ENCODE assay signal across 10 cellular contexts in genomic region chr12:57118711-57119271, GRCh38. TPM values are rescaled to one million over a fixed set of nuclear protein-coding genes. Genes with fewer than 3 reads are reported as not detected.
DNase-seq lines count a peak whose midpoint lies in the region; ATAC-seq, FAIRE-seq and TF ChIP-seq lines count a peak whose summit lies in the region.
"Had no signal": no experiment of that assay in that cellular context is flagged by ENCODE, and none has a peak within 500 bp of the region (broad histone marks: within the 10 kb centered on the region; RNA-seq: fewer than 3 reads in every experiment).

No MANE protein-coding gene starts in this region.

- peak overlapping the region; percentile 52 for H3K27ac ChIP-seq in GM23248
- H3K27ac ChIP-seq in pancreas = no peak overlapping the region
- H3K27ac ChIP-seq: suprapubic skin had no signal

- H3K4me1 Mint-ChIP-seq in immature natural killer cell = no peaks in the 10 kb centered on the region

- H3K9me3 Mint-ChIP-seq in immature natural killer cell = no peaks in the 10 kb centered on the region

- H3K27ac Mint-ChIP-seq in immature natural killer cell = no peak overlapping the region

- no peak for FAIRE-seq in pancreas (lab: Jason Lieb, UNC)

- H3K36me3 ChIP-seq in GM23248 (ENCODE audit: low read depth) (no peaks in the 10 kb centered on the region), pancreas (no peaks in the 10 kb centered on the region)
- H3K36me3 ChIP-seq: suprapubic skin had no signal

- 47 to 67% methylated on average over 1 of the region's 1 CpG for WGBS in GM23248 (ENCODE audit: low coverage in 1 of 2, low lambda C conversion rate in 2 of 2, missing lambda C conversion rate in 2 of 2), 2 experiments
- 77 to 87% methylated on average over 1 of the region's 1 CpG for WGBS in pancreas, 2 donors

- H4K20me1 ChIP-seq in GM23248 (ENCODE audit: insufficient read depth) = no peaks in the 10 kb centered on the region

- no peaks in the 10 kb centered on the region for H3K79me2 ChIP-seq in GM23248 (ENCODE audit: insufficient read depth)

- no peak overlapping the region for H3K4me2 ChIP-seq in GM23248 (ENCODE audit: unreplicated experiment)

- H3K9ac ChIP-seq in GM23248 = no peak overlapping the region

- no peak for TF ChIP-seq CTCF in pancreas (IDR thresholded peaks at IDR 0.05)

- no peak overlapping the region for H3K4me3 Mint-ChIP-seq in immature natural killer cell

- H3K9me3 ChIP-seq in GM23248 (ENCODE audit: low read depth) = no peaks in the 10 kb centered on the region
- H3K9me3 ChIP-seq in pancreas = no peaks in the 10 kb centered on the region
- H3K9me3 ChIP-seq: suprapubic skin had no signal

- H3K27me3 Mint-ChIP-seq in immature natural killer cell (ENCODE audit: low read depth in 3 of 3) = peaks cover 0 to 6% (median 5%) of the 10 kb centered on the region in 3 donors

- no peak overlapping the region for H3K4me3 ChIP-seq in GM23248
- H3K4me3 ChIP-seq in pancreas = no peak overlapping the region
- H3K4me3 ChIP-seq: suprapubic skin had no signal

- peak overlapping the region; percentile 57 for H2AFZ ChIP-seq in GM23248

- peaks cover 0 to 2% (median 0%) of the 10 kb centered on the region in 3 donors for H3K36me3 Mint-ChIP-seq in immature natural killer cell

- ATAC-seq in pancreas (peak in 3 of 4 donors; percentile 34 to 80 (median 77)), HG03439 (IDR thresholded peaks at IDR 0.05; ENCODE audit: unreplicated experiment) (no peak)

- DNase-seq in GM23248 (peak; percentile 64), NCI-H460 (ENCODE audit: extremely low read depth, low read depth) (peak; percentile 15), dermis blood vessel endothelial cell (peak; percentile 16), pancreas (no peak), immature natural killer cell (no peak), NCI-H510A (lab: John Stamatoyannopoulos, UW) (no peak)
- DNase-seq: SHP77 had no signal

- H3K9me2 ChIP-seq in GM23248 (ENCODE audit: insufficient read depth) = no peaks in the 10 kb centered on the region

- peaks cover 16% of the 10 kb centered on the region for H3F3A ChIP-seq in GM23248 (ENCODE audit: insufficient read depth)

- intact Hi-C loops in pancreas (cut with DNase I) = no loop called here

- H3K27me3 ChIP-seq in GM23248 (replicated peaks; ENCODE audit: insufficient read depth) = no peaks in the 10 kb centered on the region
- H3K27me3 ChIP-seq in pancreas = no peaks in the 10 kb centered on the region
- H3K27me3 ChIP-seq: suprapubic skin had no signal

- in situ Hi-C loops in GM23248 (cut with MboI) = no loop called here

- H3K4me1 ChIP-seq in GM23248 (ENCODE audit: insufficient read depth) (peaks cover 16% of the 10 kb centered on the region), pancreas (no peaks in the 10 kb centered on the region)

RNA-seq across cellular contexts. Expression of gene STAT6, which starts 7.6 kb away (rescaled TPM):
- total RNA-seq in GM23248 (2014; rRNA removed; shearing (Covaris generic)) = 95.1 and 103 TPM in 2 replicates
- polyA plus RNA-seq in GM23248 (2016; fragmentation: Nextera tagmentation; extraction: Ambion mirVana) (67.4 and 70.7 TPM in 2 replicates), pancreas (100 to 1,000 TPM; 137 to 141 TPM), immature natural killer cell (10 to 100 TPM; 71.1 to 94.0 (median 89.1) TPM)
- total RNA-seq in NCI-H460 (2014; rRNA removed; shearing (Covaris generic)) = 51.3 and 68.8 TPM in 2 replicates
- 172 and 185 TPM in 2 replicates for polyA plus RNA-seq in NCI-H460 (2014; cell fraction: nucleus; rRNA removed)
- total RNA-seq in dermis blood vessel endothelial cell (39.6 and 40.5 TPM in 2 replicates), pancreas (100 to 1,000 TPM in 1 of 6 donors, 10 to 100 TPM in 5; 31.0 to 116 (median 51.9) TPM)

RNA-seq across cellular contexts. Expression of gene LRP1, which starts 9.5 kb away (rescaled TPM):
- total RNA-seq in GM23248 (2014; rRNA removed; shearing (Covaris generic)) = 257 and 296 TPM in 2 replicates
- 161 and 166 TPM in 2 replicates for polyA plus RNA-seq in GM23248 (2016; fragmentation: Nextera tagmentation; extraction: Ambion mirVana)
- 3.1 and 5.5 TPM in 2 replicates for total RNA-seq in NCI-H460 (2014; rRNA removed; shearing (Covaris generic))
- polyA plus RNA-seq in NCI-H460 (2014; cell fraction: nucleus; rRNA removed) = 1.3 and 3.4 TPM in 2 replicates
- total RNA-seq in dermis blood vessel endothelial cell = 1.7 and 3.2 TPM in 2 replicates
- 10 to 100 TPM; 19.2 to 89.4 (median 38.5) TPM for total RNA-seq in pancreas
- 10 to 100 TPM; 12.2 to 15.7 TPM for polyA plus RNA-seq in pancreas
- under 1 TPM in 2 of 3 donors, not detected in 1; 0.08 to 0.22 TPM for polyA plus RNA-seq in immature natural killer cell

RNA-seq across cellular contexts. Expression of gene LRP1-AS, which starts 28.6 kb away (rescaled TPM):
- not detected in 2 replicates for total RNA-seq in GM23248 (2014; rRNA removed; shearing (Covaris generic))
- polyA plus RNA-seq in GM23248 (2016; fragmentation: Nextera tagmentation; extraction: Ambion mirVana) (0.60 TPM in 1 of 2 replicates, not detected in the other), pancreas (not detected), immature natural killer cell (not detected)
- not detected in 2 replicates for total RNA-seq in NCI-H460 (2014; rRNA removed; shearing (Covaris generic))
- polyA plus RNA-seq in NCI-H460 (2014; cell fraction: nucleus; rRNA removed) = not detected in 2 replicates
- total RNA-seq in dermis blood vessel endothelial cell (not detected in 2 replicates), pancreas (not detected)
- total RNA-seq: kidney epithelial cell, suprapubic skin had no signal

RNA-seq across cellular contexts. Expression of gene NAB2, which starts 29.9 kb away (rescaled TPM):
- 88.7 and 107 TPM in 2 replicates for total RNA-seq in GM23248 (2014; rRNA removed; shearing (Covaris generic))
- polyA plus RNA-seq in GM23248 (2016; fragmentation: Nextera tagmentation; extraction: Ambion mirVana) = 21.6 and 22.8 TPM in 2 replicates
- total RNA-seq in NCI-H460 (2014; rRNA removed; shearing (Covaris generic)) = 16.3 and 19.6 TPM in 2 replicates
- polyA plus RNA-seq in NCI-H460 (2014; cell fraction: nucleus; rRNA removed) = 18.9 and 35.8 TPM in 2 replicates
- 9.6 and 26.9 TPM in 2 replicates for total RNA-seq in dermis blood vessel endothelial cell
- 10 to 100 TPM in 1 of 6 donors, 1 to 10 TPM in 5; 2.1 to 12.9 (median 4.6) TPM for total RNA-seq in pancreas
- polyA plus RNA-seq in pancreas = 10 to 100 TPM in 1 of 2 donors, 1 to 10 TPM in 1; 5.8 to 21.3 TPM
- polyA plus RNA-seq in immature natural killer cell = 1 to 10 TPM; 1.0 to 2.7 (median 1.3) TPM

RNA-seq across cellular contexts. Expression of gene NEMP1, which starts 40.2 kb away (rescaled TPM):
- 6.4 and 7.6 TPM in 2 replicates for total RNA-seq in GM23248 (2014; rRNA removed; shearing (Covaris generic))
- polyA plus RNA-seq in GM23248 (2016; fragmentation: Nextera tagmentation; extraction: Ambion mirVana) (5.9 and 6.6 TPM in 2 replicates), pancreas (1 to 10 TPM; 1.1 to 2.4 TPM), immature natural killer cell (1 to 10 TPM; 1.6 to 4.1 (median 2.6) TPM)
- 22.8 and 23.6 TPM in 2 replicates for total RNA-seq in NCI-H460 (2014; rRNA removed; shearing (Covaris generic))
- 31.7 and 46.0 TPM in 2 replicates for polyA plus RNA-seq in NCI-H460 (2014; cell fraction: nucleus; rRNA removed)
- total RNA-seq in dermis blood vessel endothelial cell (7.8 and 10.7 TPM in 2 replicates), pancreas (1 to 10 TPM; 3.2 to 5.7 (median 4.0) TPM)

Comparison
In these comparisons a context has a peak if more than half of its experiments do, and no peak if none do; other contexts are left out.
1. DNase-seq: peak in GM23248 (single experiment), NCI-H460 (single experiment) and dermis blood vessel endothelial cell (single experiment); none in pancreas (0 of 6), immature natural killer cell (0 of 3) and NCI-H510A (single experiment).